8 cellular contexts compared by ENCODE assay signal in the genomic region with DNA sequence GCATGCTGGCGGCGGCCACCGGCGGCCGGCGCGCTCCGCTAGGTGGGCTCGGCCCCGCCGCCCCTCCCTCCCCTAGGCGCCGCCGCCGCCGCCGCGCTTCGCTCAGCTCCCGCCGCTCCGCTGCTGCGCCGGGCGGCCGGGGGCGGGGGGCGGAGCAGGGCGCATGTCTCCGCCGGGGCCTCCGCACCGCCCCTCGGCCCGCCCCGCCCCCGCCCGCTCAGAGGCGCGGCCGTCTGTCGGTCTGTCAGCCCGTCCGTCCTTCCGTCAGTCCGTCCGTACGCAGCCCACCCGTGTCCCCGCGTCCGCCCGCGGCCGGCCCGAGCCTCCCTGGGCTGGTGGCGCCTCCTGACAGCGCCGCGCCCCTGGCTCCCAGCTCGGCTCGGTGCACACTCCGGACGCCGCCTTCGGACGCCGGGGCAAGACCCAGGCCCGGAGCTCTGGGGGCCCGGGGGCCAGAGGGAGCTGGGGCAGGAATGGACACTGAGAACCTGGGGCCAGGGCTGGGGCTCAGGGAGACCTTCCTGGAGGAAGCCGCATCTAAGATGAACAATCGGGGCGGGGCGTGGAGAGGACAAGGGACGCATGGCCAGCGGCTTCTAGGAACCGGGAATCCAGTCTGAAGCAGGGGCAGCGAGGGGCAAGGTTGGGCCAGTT. TPM values are rescaled to one million over a fixed set of nuclear protein-coding genes. Genes with fewer than 3 reads are reported as not detected.
A peak's percentile ranks its signal among the peaks of the same experiment; 100 is the strongest.
DNase-seq lines count a peak whose midpoint lies in the region; ATAC-seq and TF ChIP-seq lines count a peak whose summit lies in the region.

A gene (minus strand): TSS at position 138 of the 654 bp plus-strand sequence. CDS start 6,193 bp downstream, outside the sequence.

- H3K36me3 Mint-ChIP-seq in activated naive CD8-positive, alpha-beta T cell: no peaks in the 10 kb centered on the region

- no peak within 1 kb of the TSS for H3K27ac Mint-ChIP-seq in activated naive CD8-positive, alpha-beta T cell

- no peaks in the 10 kb centered on the region for H3K36me3 ChIP-seq in skeletal muscle tissue (ENCODE audit: control insufficient read depth in 3 of 3, insufficient read depth in 3 of 3, low read length in 3 of 3)

- H3K9me3 ChIP-seq in AG04450 (ENCODE audit: control insufficient read depth, insufficient read depth, low read length): no peaks in the 10 kb centered on the region; the same call in 1 of the 2 replicates
- no peaks in the 10 kb centered on the region for H3K9me3 ChIP-seq in skeletal muscle tissue (ENCODE audit: control insufficient read depth in 3 of 3, low read length in 3 of 3)

- H3K4me3 ChIP-seq in AG04450 (ENCODE audit: low read depth, low read length) (peak within 1 kb of the TSS; percentile 65), skeletal muscle tissue (ENCODE audit: low read length in 3 of 3) (peak within 1 kb of the TSS in 2 of 3 donors; percentile 29 to 43)

- H3K4me1 Mint-ChIP-seq in activated naive CD8-positive, alpha-beta T cell (ENCODE audit: low read depth): peaks cover 4% of the 10 kb centered on the region

- H3K4me3 Mint-ChIP-seq in activated naive CD8-positive, alpha-beta T cell: peak within 1 kb of the TSS; percentile 70

- no peaks in the 10 kb centered on the region for H3K27me3 Mint-ChIP-seq in activated naive CD8-positive, alpha-beta T cell

- H3K27ac ChIP-seq in AG04450 (ENCODE audit: low read depth, low read length): no peak within 1 kb of the TSS
- H3K27ac ChIP-seq in skeletal muscle tissue (ENCODE audit: low read depth, low read length): no peak within 1 kb of the TSS

- POLR2A ChIA-PET in AG04450 (lab: Yijun Ruan, JAX): interaction anchor here (1.4 kb wide), 1 partner anchor 13 kb away, joined by 4 read pairs; no protein-coding TSS in a partner anchor

- ATAC-seq in GM21360 (IDR thresholded peaks at IDR 0.05; ENCODE audit: unreplicated experiment): peak; percentile 42

- H3K9ac ChIP-seq in skeletal muscle tissue (ENCODE audit: low read depth in 1 of 3, low read length in 3 of 3): no peak within 1 kb of the TSS

- no peak for TF ChIP-seq CTCF in AG04450 (IDR thresholded peaks at IDR 0.05; ENCODE audit: low read depth, low read length)

- DNase-seq in AG04450 (ENCODE audit: low read depth, low spot score): no peak
- DNase-seq in RPMI7951 (ENCODE audit: low read depth): peak; percentile 55
- peak; percentile 73 for DNase-seq in hepatic stellate cell (ENCODE audit: low spot score)
- DNase-seq in NCI-H774 (lab: John Stamatoyannopoulos, UW): no peak
- DNase-seq in NCI-H524 treated with DMSO at 0.1 percent for 48 hours (lab: John Stamatoyannopoulos, UW): no peak

- peaks cover 23 to 37% (median 29%) of the 10 kb centered on the region in 3 donors for H3K4me1 ChIP-seq in skeletal muscle tissue (ENCODE audit: control insufficient read depth in 3 of 3, insufficient read depth in 3 of 3, low read length in 3 of 3)

- H3K9me3 Mint-ChIP-seq in activated naive CD8-positive, alpha-beta T cell (ENCODE audit: low read depth): no peaks in the 10 kb centered on the region

- H3K27me3 ChIP-seq in AG04450 (ENCODE audit: control insufficient read depth, insufficient read depth, low read length) (no peaks in the 10 kb centered on the region), skeletal muscle tissue (ENCODE audit: control insufficient read depth in 3 of 3, insufficient read depth in 3 of 3, low read length in 3 of 3) (peaks cover 18 to 62% (median 27%) of the 10 kb centered on the region in 3 donors)

- CTCF ChIA-PET in AG04450 (lab: Charles Lee): interaction anchor here (1.0 kb wide), 1 partner anchor 14 kb away, joined by 3 read pairs; no protein-coding TSS in a partner anchor

RNA-seq across cellular contexts. Expression of the gene that starts here (rescaled TPM):
- polyA plus RNA-seq in AG04450 (2011; rRNA removed): 4.7 and 6.1 TPM in 2 replicates
- 5.3 and 7.0 TPM in 2 replicates for polyA minus RNA-seq in AG04450 (2011; rRNA and poly(A)+ RNA removed)
- total RNA-seq in RPMI7951 (2014; rRNA removed; shearing (Covaris generic)): 11.8 and 12.6 TPM in 2 replicates
- 4.7 TPM for total RNA-seq in skeletal muscle tissue

Comparison
In these comparisons a context has a peak if more than half of its experiments do, and no peak if none do; other contexts are left out.
1. DNase-seq: peak in RPMI7951 (single experiment) and hepatic stellate cell (single experiment); none in AG04450 (single experiment), NCI-H774 (single experiment) and NCI-H524 treated with DMSO at 0.1 percent for 48 hours (single experiment).